ENCODE assay signal across 8 cellular contexts in the genomic region with DNA sequence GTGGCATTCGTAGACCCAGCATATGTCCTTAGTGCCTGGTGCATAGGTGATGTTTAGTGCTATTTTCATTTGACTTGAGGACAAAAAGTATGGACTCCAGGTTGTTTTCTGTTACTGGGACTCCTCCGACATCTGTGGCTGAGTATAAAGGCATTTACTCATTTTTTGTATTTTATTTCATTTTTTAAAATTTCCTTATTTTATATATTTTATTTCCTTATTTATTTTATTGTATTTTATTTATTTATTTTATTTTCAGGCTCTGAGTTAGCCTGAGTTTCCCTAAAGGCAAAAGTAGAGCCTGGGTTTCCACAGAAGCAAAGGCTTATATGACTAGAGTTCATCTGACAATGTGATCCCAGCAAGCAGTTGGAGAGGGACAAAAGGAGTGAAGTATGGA.
"Had no signal": no experiment of that assay in that cellular context is flagged by ENCODE, and none has a peak within 500 bp of the region (broad histone marks: within the 10 kb centered on the region; RNA-seq: fewer than 3 reads in every experiment).

No MANE protein-coding gene starts in this region.

- ATAC-seq: GM23338, HCT116 had no signal

- H3K9me3 Mint-ChIP-seq: GM23338, H9, HFFc6 had no signal

- H3K27ac Mint-ChIP-seq: GM23338, HFFc6 had no signal

- H3K4me1 Mint-ChIP-seq: GM23338 had no signal

- H3K4me3 Mint-ChIP-seq: GM23338, H9, HFFc6 had no signal

- DNase-seq: GM23248, GOT3, H7, H9, HCEC 1CT, HFFc6 had no signal
